Comparison of ENCODE assay signal across 1 cellular context in the genomic region with DNA sequence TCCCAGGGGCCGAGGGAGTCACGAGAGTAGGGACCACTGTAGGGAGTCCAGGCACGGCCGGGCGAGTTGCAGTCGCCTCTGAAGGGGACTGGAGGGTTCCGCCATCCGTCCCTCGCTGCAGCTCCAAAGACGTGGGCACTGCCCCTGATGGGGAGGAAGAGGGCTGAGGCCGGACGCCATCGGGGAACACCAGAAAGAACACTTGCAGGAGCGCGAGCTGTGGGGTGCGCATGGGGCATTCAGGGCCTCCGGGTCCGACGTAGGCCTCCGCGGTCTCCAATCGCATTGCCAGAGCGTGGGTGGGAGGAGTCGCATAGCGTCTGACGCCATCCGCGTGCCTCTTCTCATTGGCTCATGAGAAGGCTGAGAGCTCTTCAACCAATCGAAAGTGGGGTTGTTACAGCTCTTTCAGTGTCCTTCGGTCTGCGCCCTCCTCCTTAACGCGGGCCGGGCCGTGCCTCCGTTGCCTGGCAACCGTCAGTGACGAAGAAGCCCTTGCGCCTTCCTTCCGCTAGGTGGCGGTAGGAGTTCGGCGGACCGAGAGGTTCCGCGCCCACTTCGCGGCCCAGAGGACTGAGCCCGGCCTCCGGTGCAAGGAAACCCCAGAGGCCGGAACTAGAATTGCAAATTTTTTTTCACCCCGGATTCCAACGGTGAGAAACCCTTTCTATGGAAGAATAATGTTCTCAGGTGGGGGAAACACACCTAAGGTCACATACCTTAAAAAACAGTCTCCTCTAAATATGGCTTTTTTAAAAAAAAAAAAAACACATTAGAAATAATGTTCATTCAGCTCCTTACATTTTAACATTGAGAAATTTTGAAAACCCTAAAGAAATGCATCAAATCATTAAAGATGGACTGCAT.
TF ChIP-seq lines count a peak whose summit lies in the region.

A gene with protein sequence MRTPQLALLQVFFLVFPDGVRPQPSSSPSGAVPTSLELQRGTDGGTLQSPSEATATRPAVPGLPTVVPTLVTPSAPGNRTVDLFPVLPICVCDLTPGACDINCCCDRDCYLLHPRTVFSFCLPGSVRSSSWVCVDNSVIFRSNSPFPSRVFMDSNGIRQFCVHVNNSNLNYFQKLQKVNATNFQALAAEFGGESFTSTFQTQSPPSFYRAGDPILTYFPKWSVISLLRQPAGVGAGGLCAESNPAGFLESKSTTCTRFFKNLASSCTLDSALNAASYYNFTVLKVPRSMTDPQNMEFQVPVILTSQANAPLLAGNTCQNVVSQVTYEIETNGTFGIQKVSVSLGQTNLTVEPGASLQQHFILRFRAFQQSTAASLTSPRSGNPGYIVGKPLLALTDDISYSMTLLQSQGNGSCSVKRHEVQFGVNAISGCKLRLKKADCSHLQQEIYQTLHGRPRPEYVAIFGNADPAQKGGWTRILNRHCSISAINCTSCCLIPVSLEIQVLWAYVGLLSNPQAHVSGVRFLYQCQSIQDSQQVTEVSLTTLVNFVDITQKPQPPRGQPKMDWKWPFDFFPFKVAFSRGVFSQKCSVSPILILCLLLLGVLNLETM (minus strand): TSS at position 260 of the 867 bp plus-strand sequence. CDS start 28 bp downstream, at position 232.

TF ChIP-seq in HEK293, 187 proteins besides CTCF, POLR2A, EP300 and RAD21 (continued from another document and continues in another):
- TF ChIP-seq, protein P1, sequence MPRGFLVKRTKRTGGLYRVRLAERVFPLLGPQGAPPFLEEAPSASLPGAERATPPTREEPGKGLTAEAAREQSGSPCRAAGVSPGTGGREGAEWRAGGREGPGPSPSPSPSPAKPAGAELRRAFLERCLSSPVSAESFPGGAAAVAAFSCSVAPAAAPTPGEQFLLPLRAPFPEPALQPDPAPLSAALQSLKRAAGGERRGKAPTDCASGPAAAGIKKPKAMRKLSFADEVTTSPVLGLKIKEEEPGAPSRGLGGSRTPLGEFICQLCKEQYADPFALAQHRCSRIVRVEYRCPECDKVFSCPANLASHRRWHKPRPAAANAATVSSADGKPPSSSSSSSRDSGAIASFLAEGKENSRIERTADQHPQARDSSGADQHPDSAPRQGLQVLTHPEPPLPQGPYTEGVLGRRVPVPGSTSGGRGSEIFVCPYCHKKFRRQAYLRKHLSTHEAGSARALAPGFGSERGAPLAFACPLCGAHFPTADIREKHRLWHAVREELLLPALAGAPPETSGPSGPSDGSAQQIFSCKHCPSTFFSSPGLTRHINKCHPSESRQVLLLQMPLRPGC (tag by site-specific recombination; IDR thresholded peaks at IDR 0.05), result no peak
- TF ChIP-seq, protein P2, sequence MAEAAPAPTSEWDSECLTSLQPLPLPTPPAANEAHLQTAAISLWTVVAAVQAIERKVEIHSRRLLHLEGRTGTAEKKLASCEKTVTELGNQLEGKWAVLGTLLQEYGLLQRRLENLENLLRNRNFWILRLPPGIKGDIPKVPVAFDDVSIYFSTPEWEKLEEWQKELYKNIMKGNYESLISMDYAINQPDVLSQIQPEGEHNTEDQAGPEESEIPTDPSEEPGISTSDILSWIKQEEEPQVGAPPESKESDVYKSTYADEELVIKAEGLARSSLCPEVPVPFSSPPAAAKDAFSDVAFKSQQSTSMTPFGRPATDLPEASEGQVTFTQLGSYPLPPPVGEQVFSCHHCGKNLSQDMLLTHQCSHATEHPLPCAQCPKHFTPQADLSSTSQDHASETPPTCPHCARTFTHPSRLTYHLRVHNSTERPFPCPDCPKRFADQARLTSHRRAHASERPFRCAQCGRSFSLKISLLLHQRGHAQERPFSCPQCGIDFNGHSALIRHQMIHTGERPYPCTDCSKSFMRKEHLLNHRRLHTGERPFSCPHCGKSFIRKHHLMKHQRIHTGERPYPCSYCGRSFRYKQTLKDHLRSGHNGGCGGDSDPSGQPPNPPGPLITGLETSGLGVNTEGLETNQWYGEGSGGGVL (tag by site-specific recombination; IDR thresholded peaks at IDR 0.05), result no peak
- no peak for TF ChIP-seq WT1 (tag by site-specific recombination; IDR thresholded peaks at IDR 0.05)
- TF ChIP-seq ZBTB8A (tag by site-specific recombination; IDR thresholded peaks at IDR 0.05), result peak; percentile 72
- TF ChIP-seq ZNF211 (tag by site-specific recombination; IDR thresholded peaks at IDR 0.05; ENCODE audit: low read depth), result no peak
- 0 out of 2 replicates have a peak, but pooled peaks have one; percentile 12 for TF ChIP-seq ZFP69B (tag by site-specific recombination; IDR thresholded peaks at IDR 0.05)
- no peak for TF ChIP-seq ZNF19 (tag by site-specific recombination; IDR thresholded peaks at IDR 0.05; ENCODE audit: low read depth)
- TF ChIP-seq, protein P3, sequence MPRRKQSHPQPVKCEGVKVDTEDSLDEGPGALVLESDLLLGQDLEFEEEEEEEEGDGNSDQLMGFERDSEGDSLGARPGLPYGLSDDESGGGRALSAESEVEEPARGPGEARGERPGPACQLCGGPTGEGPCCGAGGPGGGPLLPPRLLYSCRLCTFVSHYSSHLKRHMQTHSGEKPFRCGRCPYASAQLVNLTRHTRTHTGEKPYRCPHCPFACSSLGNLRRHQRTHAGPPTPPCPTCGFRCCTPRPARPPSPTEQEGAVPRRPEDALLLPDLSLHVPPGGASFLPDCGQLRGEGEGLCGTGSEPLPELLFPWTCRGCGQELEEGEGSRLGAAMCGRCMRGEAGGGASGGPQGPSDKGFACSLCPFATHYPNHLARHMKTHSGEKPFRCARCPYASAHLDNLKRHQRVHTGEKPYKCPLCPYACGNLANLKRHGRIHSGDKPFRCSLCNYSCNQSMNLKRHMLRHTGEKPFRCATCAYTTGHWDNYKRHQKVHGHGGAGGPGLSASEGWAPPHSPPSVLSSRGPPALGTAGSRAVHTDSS (tag by site-specific recombination; IDR thresholded peaks at IDR 0.05), result no peak
- TF ChIP-seq KLF16 (tag by site-specific recombination; IDR thresholded peaks at IDR 0.05), result no peak
- TF ChIP-seq YY1 (tag by site-specific recombination; IDR thresholded peaks at IDR 0.05), result no peak; the same call in 1 of the 2 replicates
- TF ChIP-seq, protein P4, sequence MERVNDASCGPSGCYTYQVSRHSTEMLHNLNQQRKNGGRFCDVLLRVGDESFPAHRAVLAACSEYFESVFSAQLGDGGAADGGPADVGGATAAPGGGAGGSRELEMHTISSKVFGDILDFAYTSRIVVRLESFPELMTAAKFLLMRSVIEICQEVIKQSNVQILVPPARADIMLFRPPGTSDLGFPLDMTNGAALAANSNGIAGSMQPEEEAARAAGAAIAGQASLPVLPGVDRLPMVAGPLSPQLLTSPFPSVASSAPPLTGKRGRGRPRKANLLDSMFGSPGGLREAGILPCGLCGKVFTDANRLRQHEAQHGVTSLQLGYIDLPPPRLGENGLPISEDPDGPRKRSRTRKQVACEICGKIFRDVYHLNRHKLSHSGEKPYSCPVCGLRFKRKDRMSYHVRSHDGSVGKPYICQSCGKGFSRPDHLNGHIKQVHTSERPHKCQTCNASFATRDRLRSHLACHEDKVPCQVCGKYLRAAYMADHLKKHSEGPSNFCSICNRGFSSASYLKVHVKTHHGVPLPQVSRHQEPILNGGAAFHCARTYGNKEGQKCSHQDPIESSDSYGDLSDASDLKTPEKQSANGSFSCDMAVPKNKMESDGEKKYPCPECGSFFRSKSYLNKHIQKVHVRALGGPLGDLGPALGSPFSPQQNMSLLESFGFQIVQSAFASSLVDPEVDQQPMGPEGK (tag by site-specific recombination; IDR thresholded peaks at IDR 0.05), result peak; percentile 58
- TF ChIP-seq ZNF146 (tag by site-specific recombination; IDR thresholded peaks at IDR 0.05), result no peak
- TF ChIP-seq ZNF404 (tag by site-specific recombination; IDR thresholded peaks at IDR 0.05), result no peak
- TF ChIP-seq, protein P5, sequence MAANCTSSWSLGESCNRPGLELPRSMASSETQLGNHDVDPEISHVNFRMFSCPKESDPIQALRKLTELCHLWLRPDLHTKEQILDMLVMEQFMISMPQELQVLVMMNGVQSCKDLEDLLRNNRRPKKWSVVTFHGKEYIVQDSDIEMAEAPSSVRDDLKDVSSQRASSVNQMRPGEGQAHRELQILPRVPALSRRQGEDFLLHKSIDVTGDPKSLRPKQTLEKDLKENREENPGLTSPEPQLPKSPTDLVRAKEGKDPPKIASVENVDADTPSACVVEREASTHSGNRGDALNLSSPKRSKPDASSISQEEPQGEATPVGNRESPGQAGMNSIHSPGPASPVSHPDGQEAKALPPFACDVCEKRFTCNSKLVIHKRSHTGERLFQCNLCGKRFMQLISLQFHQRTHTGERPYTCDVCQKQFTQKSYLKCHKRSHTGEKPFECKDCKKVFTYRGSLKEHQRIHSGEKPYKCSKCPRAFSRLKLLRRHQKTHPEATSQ (tag by site-specific recombination; IDR thresholded peaks at IDR 0.05), result no peak
- TF ChIP-seq ZIC2 (tag by site-specific recombination; IDR thresholded peaks at IDR 0.05), result 0 out of 2 replicates have a peak, but pooled peaks have one; percentile 13
- no peak for TF ChIP-seq ZNF169 (tag by site-specific recombination; IDR thresholded peaks at IDR 0.05)
- TF ChIP-seq ZNF350 (tag by site-specific recombination; IDR thresholded peaks at IDR 0.05), result no peak
- no peak for TF ChIP-seq ZNF677 (tag by site-specific recombination; IDR thresholded peaks at IDR 0.05)
- TF ChIP-seq ZNF558 (tag by site-specific recombination; IDR thresholded peaks at IDR 0.05), result no peak
- no peak for TF ChIP-seq ZNF791 (tag by site-specific recombination; IDR thresholded peaks at IDR 0.05)
- no peak; the same call in 1 of the 2 replicates for TF ChIP-seq SCRT2 (tag by site-specific recombination; IDR thresholded peaks at IDR 0.05)
- no peak for TF ChIP-seq SALL2 (tag by site-specific recombination; IDR thresholded peaks at IDR 0.05; ENCODE audit: borderline replicate concordance)
- TF ChIP-seq MEIS1 (CRISPR knock-in tag; IDR thresholded peaks at IDR 0.05; ENCODE audit: borderline replicate concordance), result no peak
- TF ChIP-seq KLF7 (tag by site-specific recombination; IDR thresholded peaks at IDR 0.05; ENCODE audit: borderline replicate concordance), result no peak
- TF ChIP-seq ZNF624 (tag by site-specific recombination; IDR thresholded peaks at IDR 0.05), result no peak
- peak; percentile 78 for TF ChIP-seq ZXDB (tag by site-specific recombination; IDR thresholded peaks at IDR 0.05)
- TF ChIP-seq GLI4 (tag by site-specific recombination; IDR thresholded peaks at IDR 0.05), result peak; percentile 78; the same call in 1 of the 2 replicates
- no peak for TF ChIP-seq ZNF544 (tag by site-specific recombination; IDR thresholded peaks at IDR 0.05)
- TF ChIP-seq ZFP41 (tag by site-specific recombination; IDR thresholded peaks at IDR 0.05; ENCODE audit: borderline replicate concordance), result no peak
- TF ChIP-seq TCF7L2 (IDR thresholded peaks at IDR 0.05; ENCODE audit: borderline replicate concordance, low read depth, low read length), result no peak
- TF ChIP-seq PRDM1 (tag by site-specific recombination; IDR thresholded peaks at IDR 0.05), result no peak
- no peak for TF ChIP-seq ZNF416 (tag by site-specific recombination; IDR thresholded peaks at IDR 0.05)
- TF ChIP-seq ZNF560 (tag by site-specific recombination; IDR thresholded peaks at IDR 0.05; ENCODE audit: borderline replicate concordance), result no peak
- TF ChIP-seq, protein P6, sequence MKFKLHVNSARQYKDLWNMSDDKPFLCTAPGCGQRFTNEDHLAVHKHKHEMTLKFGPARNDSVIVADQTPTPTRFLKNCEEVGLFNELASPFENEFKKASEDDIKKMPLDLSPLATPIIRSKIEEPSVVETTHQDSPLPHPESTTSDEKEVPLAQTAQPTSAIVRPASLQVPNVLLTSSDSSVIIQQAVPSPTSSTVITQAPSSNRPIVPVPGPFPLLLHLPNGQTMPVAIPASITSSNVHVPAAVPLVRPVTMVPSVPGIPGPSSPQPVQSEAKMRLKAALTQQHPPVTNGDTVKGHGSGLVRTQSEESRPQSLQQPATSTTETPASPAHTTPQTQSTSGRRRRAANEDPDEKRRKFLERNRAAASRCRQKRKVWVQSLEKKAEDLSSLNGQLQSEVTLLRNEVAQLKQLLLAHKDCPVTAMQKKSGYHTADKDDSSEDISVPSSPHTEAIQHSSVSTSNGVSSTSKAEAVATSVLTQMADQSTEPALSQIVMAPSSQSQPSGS (tag by site-specific recombination; IDR thresholded peaks at IDR 0.05; ENCODE audit: low read depth), result no peak
- no peak for TF ChIP-seq REPIN1 (tag by site-specific recombination; IDR thresholded peaks at IDR 0.05; ENCODE audit: low read depth)
- TF ChIP-seq ZNF221 (tag by site-specific recombination; IDR thresholded peaks at IDR 0.05; ENCODE audit: borderline replicate concordance), result no peak
- no peak for TF ChIP-seq ZNF341 (tag by site-specific recombination; IDR thresholded peaks at IDR 0.05; ENCODE audit: low read depth)
- TF ChIP-seq MZF1 (tag by site-specific recombination; IDR thresholded peaks at IDR 0.05; ENCODE audit: borderline replicate concordance), result no peak
- TF ChIP-seq, protein P7, sequence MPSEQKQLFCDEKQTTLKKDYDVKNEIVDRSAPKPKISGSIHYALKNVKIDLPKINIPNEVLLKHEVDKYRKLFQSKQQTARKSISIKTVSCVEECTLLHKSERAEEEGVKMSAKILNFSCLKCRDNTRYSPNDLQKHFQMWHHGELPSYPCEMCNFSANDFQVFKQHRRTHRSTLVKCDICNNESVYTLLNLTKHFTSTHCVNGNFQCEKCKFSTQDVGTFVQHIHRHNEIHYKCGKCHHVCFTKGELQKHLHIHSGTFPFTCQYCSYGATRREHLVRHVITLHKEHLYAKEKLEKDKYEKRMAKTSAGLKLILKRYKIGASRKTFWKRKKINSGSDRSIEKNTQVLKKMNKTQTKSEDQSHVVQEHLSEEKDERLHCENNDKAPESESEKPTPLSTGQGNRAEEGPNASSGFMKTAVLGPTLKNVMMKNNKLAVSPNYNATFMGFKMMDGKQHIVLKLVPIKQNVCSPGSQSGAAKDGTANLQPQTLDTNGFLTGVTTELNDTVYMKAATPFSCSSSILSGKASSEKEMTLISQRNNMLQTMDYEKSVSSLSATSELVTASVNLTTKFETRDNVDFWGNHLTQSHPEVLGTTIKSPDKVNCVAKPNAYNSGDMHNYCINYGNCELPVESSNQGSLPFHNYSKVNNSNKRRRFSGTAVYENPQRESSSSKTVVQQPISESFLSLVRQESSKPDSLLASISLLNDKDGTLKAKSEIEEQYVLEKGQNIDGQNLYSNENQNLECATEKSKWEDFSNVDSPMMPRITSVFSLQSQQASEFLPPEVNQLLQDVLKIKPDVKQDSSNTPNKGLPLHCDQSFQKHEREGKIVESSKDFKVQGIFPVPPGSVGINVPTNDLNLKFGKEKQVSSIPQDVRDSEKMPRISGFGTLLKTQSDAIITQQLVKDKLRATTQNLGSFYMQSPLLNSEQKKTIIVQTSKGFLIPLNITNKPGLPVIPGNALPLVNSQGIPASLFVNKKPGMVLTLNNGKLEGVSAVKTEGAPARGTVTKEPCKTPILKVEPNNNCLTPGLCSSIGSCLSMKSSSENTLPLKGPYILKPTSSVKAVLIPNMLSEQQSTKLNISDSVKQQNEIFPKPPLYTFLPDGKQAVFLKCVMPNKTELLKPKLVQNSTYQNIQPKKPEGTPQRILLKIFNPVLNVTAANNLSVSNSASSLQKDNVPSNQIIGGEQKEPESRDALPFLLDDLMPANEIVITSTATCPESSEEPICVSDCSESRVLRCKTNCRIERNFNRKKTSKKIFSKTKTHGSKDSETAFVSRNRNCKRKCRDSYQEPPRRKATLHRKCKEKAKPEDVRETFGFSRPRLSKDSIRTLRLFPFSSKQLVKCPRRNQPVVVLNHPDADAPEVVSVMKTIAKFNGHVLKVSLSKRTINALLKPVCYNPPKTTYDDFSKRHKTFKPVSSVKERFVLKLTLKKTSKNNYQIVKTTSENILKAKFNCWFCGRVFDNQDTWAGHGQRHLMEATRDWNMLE (tag by site-specific recombination; conservative IDR thresholded peaks at IDR 0.05; ENCODE audit: low read depth), result 0 out of 2 replicates have a peak, but pooled peaks have one; percentile 25
- TF ChIP-seq ZNF629 (tag by site-specific recombination; IDR thresholded peaks at IDR 0.05), result peak; percentile 89
